20 cellular contexts compared by ENCODE assay signal in genomic region chr1:21925334-21925940, GRCh38. TPM values are rescaled to one million over a fixed set of nuclear protein-coding genes. Genes with fewer than 3 reads are reported as not detected.
A peak's percentile ranks its signal among the peaks of the same experiment; 100 is the strongest.
DNase-seq lines count a peak whose midpoint lies in the region; ATAC-seq and TF ChIP-seq lines count a peak whose summit lies in the region.
"Had no signal": no experiment of that assay in that cellular context is flagged by ENCODE, and none has a peak within 500 bp of the region (broad histone marks: within the 10 kb centered on the region; RNA-seq: fewer than 3 reads in every experiment).

No MANE protein-coding gene starts in this region.

- no peaks in the 10 kb centered on the region for H3K27me3 Mint-ChIP-seq in activated CD8-positive, alpha-beta T cell treated with anti-CD3 and anti-CD28 coated beads, Interleukin-2, amount 10 ng/mL, durations not matched to agents 7 days and 5 days (ENCODE audit: low read depth)
- H3K27me3 Mint-ChIP-seq: stimulated activated naive CD8-positive, alpha-beta T cell treated with anti-CD3 and anti-CD28 coated beads, Interleukin-15, Interleukin-2, amounts not matched to agents 100 ng/mL and 50 ng/mL, for 24 hours had no signal

- no peak overlapping the region for H3K4me3 Mint-ChIP-seq in activated CD8-positive, alpha-beta T cell treated with anti-CD3 and anti-CD28 coated beads, Interleukin-2, amount 10 ng/mL, durations not matched to agents 7 days and 5 days
- H3K4me3 Mint-ChIP-seq: CD8-positive, alpha-beta T cell; stimulated activated naive CD8-positive, alpha-beta T cell treated with anti-CD3 and anti-CD28 coated beads, Interleukin-15, Interleukin-2, amounts not matched to agents 100 ng/mL and 50 ng/mL, for 24 hours had no signal

- H3K27ac ChIP-seq in gastroesophageal sphincter (peak overlapping the region; percentile 95 to 98 (median 96)), prostate gland (peak overlapping the region; percentile 83 to 84), upper lobe of right lung (peak overlapping the region; percentile 58)
- H3K27ac ChIP-seq: foreskin keratinocyte, PC-9 had no signal

- POLR2A ChIA-PET in activated CD8-positive, alpha-beta T cell treated with anti-CD3 and anti-CD28 coated beads, Interleukin-2, amount 10 ng/mL, durations not matched to agents 7 days and 5 days (lab: Charles Lee): no interaction called here

- H3K9me3 ChIP-seq in gastroesophageal sphincter (no peaks in the 10 kb centered on the region), prostate gland (no peaks in the 10 kb centered on the region), upper lobe of right lung (no peaks in the 10 kb centered on the region)

- no peak overlapping the region for H3K27ac Mint-ChIP-seq in activated CD8-positive, alpha-beta T cell treated with anti-CD3 and anti-CD28 coated beads, Interleukin-2, amount 10 ng/mL, durations not matched to agents 7 days and 5 days
- H3K27ac Mint-ChIP-seq: CD8-positive, alpha-beta T cell; stimulated activated naive CD8-positive, alpha-beta T cell treated with anti-CD3 and anti-CD28 coated beads, Interleukin-15, Interleukin-2, amounts not matched to agents 100 ng/mL and 50 ng/mL, for 24 hours had no signal

- intact Hi-C loops in Right ventricle myocardium inferior (cut with DNase I) (loop anchor here (2.0 kb wide), 1 partner anchor 15 kb away; no protein-coding TSS in a partner anchor), Right ventricle myocardium superior (cut with DNase I) (no loop called here), prostate gland (cut with DNase I) (no loop called here), upper lobe of right lung (cut with DNase I) (no loop called here)

- CTCF ChIA-PET in activated CD8-positive, alpha-beta T cell treated with anti-CD3 and anti-CD28 coated beads, Interleukin-2, amount 10 ng/mL, durations not matched to agents 7 days and 5 days (lab: Charles Lee): no interaction called here

- H3K4me1 ChIP-seq in gastroesophageal sphincter (peaks cover 22 to 98% (median 84%) of the 10 kb centered on the region in 3 donors), prostate gland (replicated peaks) (no peaks in the 10 kb centered on the region), upper lobe of right lung (peaks cover 75% of the 10 kb centered on the region)

- TF ChIP-seq CTCF in gastroesophageal sphincter (IDR thresholded peaks at IDR 0.05) (no peak), prostate gland (IDR thresholded peaks at IDR 0.05) (no peak), upper lobe of right lung (IDR thresholded peaks at IDR 0.05) (no peak)

- H3K27me3 ChIP-seq in gastroesophageal sphincter: no peaks in the 10 kb centered on the region
- no peaks in the 10 kb centered on the region for H3K27me3 ChIP-seq in prostate gland (replicated peaks; ENCODE audit: insufficient read depth)
- no peaks in the 10 kb centered on the region for H3K27me3 ChIP-seq in upper lobe of right lung
- H3K27me3 ChIP-seq: foreskin keratinocyte had no signal

- TF ChIP-seq POLR2A in gastroesophageal sphincter (IDR thresholded peaks at IDR 0.05) (no peak), prostate gland (IDR thresholded peaks at IDR 0.05) (no peak)

- no peak for TF ChIP-seq EP300 in gastroesophageal sphincter (IDR thresholded peaks at IDR 0.05)

- peak; percentile 20 for DNase-seq in Right ventricle myocardium inferior (ENCODE audit: missing footprints)
- no peak for DNase-seq in Right ventricle myocardium superior
- DNase-seq in prostate gland (ENCODE audit: low spot score): no peak
- no peak for DNase-seq in upper lobe of right lung
- no peak for DNase-seq in activated CD8-positive, alpha-beta T cell treated with anti-CD3 and anti-CD28 coated beads, Interleukin-2, amount 10 ng/mL, durations not matched to agents 7 days and 5 days
- no peak for DNase-seq in activated T-cell treated with anti-CD3 and anti-CD28 coated beads for 4 hours
- no peak for DNase-seq in NCI-H526 (lab: John Stamatoyannopoulos, UW)
- DNase-seq: activated CD4-positive, CD25-positive, alpha-beta regulatory T cell; activated gamma-delta T cell treated with Interleukin-2 at 50 U/mL for 16 hours; CD8-positive, alpha-beta T cell; foreskin keratinocyte; NCI-H187; NCI-H69; stimulated activated CD4-positive, alpha-beta T cell treated with anti-CD3 and anti-CD28 coated beads, Interleukin-12 subunit alpha, Interleukin-12 subunit beta, amount 100 ng/mL, for 4 hours had no signal

- H3K36me3 ChIP-seq in gastroesophageal sphincter: peaks cover 0 to 5% of the 10 kb centered on the region in 2 donors
- H3K36me3 ChIP-seq in prostate gland: no peaks in the 10 kb centered on the region
- no peaks in the 10 kb centered on the region for H3K36me3 ChIP-seq in upper lobe of right lung

- WGBS in gastroesophageal sphincter (ENCODE audit: low coverage in 1 of 2), 2 donors: 35% methylated on average over 4 of the region's 8 CpGs; no CpG with 5 or more reads in 1 of the 2 donors
- 69% methylated on average over 8 of the region's 8 CpGs for WGBS in prostate gland

- H3K4me1 Mint-ChIP-seq in activated CD8-positive, alpha-beta T cell treated with anti-CD3 and anti-CD28 coated beads, Interleukin-2, amount 10 ng/mL, durations not matched to agents 7 days and 5 days (ENCODE audit: low read depth): no peaks in the 10 kb centered on the region

- H3K4me3 ChIP-seq in gastroesophageal sphincter (no peak overlapping the region), prostate gland (no peak overlapping the region), upper lobe of right lung (no peak overlapping the region)
- H3K4me3 ChIP-seq: GM12878, PC-9 had no signal

- no peaks in the 10 kb centered on the region for H3K36me3 Mint-ChIP-seq in activated CD8-positive, alpha-beta T cell treated with anti-CD3 and anti-CD28 coated beads, Interleukin-2, amount 10 ng/mL, durations not matched to agents 7 days and 5 days (ENCODE audit: low read depth)
- H3K36me3 Mint-ChIP-seq: CD8-positive, alpha-beta T cell had no signal

- no peaks in the 10 kb centered on the region for H3K9me3 Mint-ChIP-seq in activated CD8-positive, alpha-beta T cell treated with anti-CD3 and anti-CD28 coated beads, Interleukin-2, amount 10 ng/mL, durations not matched to agents 7 days and 5 days (ENCODE audit: insufficient read depth)
- H3K9me3 Mint-ChIP-seq: CD8-positive, alpha-beta T cell; stimulated activated naive CD8-positive, alpha-beta T cell treated with anti-CD3 and anti-CD28 coated beads, Interleukin-15, Interleukin-2, amounts not matched to agents 100 ng/mL and 50 ng/mL, for 24 hours had no signal

- ATAC-seq in Right ventricle myocardium inferior: no peak
- no peak for ATAC-seq in Right ventricle myocardium superior (ENCODE audit: poor library complexity)
- no peak for ATAC-seq in gastroesophageal sphincter
- no peak for ATAC-seq in upper lobe of right lung
- ATAC-seq in activated CD8-positive, alpha-beta T cell treated with anti-CD3 and anti-CD28 coated beads, Interleukin-2, amount 10 ng/mL, durations not matched to agents 7 days and 5 days: no peak
- ATAC-seq: CD8-positive, alpha-beta T cell; foreskin keratinocyte; GM12878 had no signal

RNA-seq across cellular contexts. Expression of gene HSPG2, which starts 11.7 kb away (rescaled TPM):
- total RNA-seq in Right ventricle myocardium inferior (269 TPM), Right ventricle myocardium superior (263 TPM), gastroesophageal sphincter (1,000 to 10,000 TPM in 1 of 4 donors, 100 to 1,000 TPM in 3; 311 to 1,021 (median 351) TPM), prostate gland (100 to 1,000 TPM; 135 to 257 TPM), upper lobe of right lung (393 TPM)
- total RNA-seq in activated CD8-positive, alpha-beta T cell treated with anti-CD3 and anti-CD28 coated beads, Interleukin-2, amount 10 ng/mL, durations not matched to agents 7 days and 5 days: 1 to 10 TPM; 3.2 to 3.8 TPM

RNA-seq across cellular contexts. Expression of gene CELA3B, which starts 51.4 kb away (rescaled TPM):
- total RNA-seq in Right ventricle myocardium inferior (not detected), Right ventricle myocardium superior (not detected), gastroesophageal sphincter (not detected), prostate gland (not detected), upper lobe of right lung (not detected)
- not detected for total RNA-seq in activated CD8-positive, alpha-beta T cell treated with anti-CD3 and anti-CD28 coated beads, Interleukin-2, amount 10 ng/mL, durations not matched to agents 7 days and 5 days
- total RNA-seq: CD8-positive, alpha-beta T cell; foreskin keratinocyte; LHCN-M2; PC-9; T-helper 1 cell treated with Interleukin-12 subunit alpha and Interleukin-12 subunit beta and Interleukin-4 antibody, amounts not matched to agents 30 ng/mL and 1 ng/mL, for 36 hours had no signal

Comparison
In these comparisons a context has a peak if more than half of its experiments do, and no peak if none do; other contexts are left out.
1. RNA of gene HSPG2, which starts 11.7 kb away (total RNA-seq): 393 TPM in upper lobe of right lung (single experiment), 311 to 1,021 TPM in gastroesophageal sphincter, 269 TPM in Right ventricle myocardium inferior (single experiment), 263 TPM in Right ventricle myocardium superior (single experiment) and 135 to 257 TPM in prostate gland; 3.2 to 3.8 TPM in activated CD8-positive, alpha-beta T cell treated with anti-CD3 and anti-CD28 coated beads, Interleukin-2, amount 10 ng/mL, durations not matched to agents 7 days and 5 days; every median in the first group is over 10 times any median in the second.
2. Peak in every context shown above with its lines, with median percentiles within 50 percentile points of each other: H3K27ac ChIP-seq.